In the genomic region with DNA sequence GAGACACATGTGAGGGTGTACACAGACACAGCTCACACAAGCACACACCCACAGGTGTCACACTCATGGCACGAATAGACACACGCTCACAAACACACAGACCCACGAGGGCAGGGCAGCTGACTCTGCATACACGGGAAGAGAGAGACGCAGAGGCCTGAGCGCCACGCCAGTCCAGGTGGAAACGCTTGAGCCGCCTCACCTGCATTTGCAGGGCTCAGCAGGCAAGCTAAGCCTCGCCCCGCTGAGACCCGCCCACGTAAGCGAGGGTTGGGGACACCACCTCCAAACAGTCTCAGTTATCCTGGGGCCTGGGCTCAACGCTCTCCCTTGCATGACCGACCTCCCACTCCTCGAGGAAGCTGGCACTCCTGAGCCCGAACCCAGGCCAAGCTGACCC, we compare ENCODE assay signal across 19 cellular contexts.
A peak's percentile ranks its signal among the peaks of the same experiment; 100 is the strongest.
DNase-seq lines count a peak whose midpoint lies in the region; ATAC-seq, FAIRE-seq and TF ChIP-seq lines count a peak whose summit lies in the region.
"Had no signal": no experiment of that assay in that cellular context is flagged by ENCODE, and none has a peak within 500 bp of the region (broad histone marks: within the 10 kb centered on the region; RNA-seq: fewer than 3 reads in every experiment).

No MANE protein-coding gene starts in this region.

- peaks cover 23% of the 10 kb centered on the region for H3K4me1 ChIP-seq in keratinocyte (ENCODE audit: control insufficient read depth, extremely low read depth, insufficient read depth, low read length)
- H3K4me1 ChIP-seq in testis = peaks cover 34% of the 10 kb centered on the region
- H3K4me1 ChIP-seq in OCI-LY7 (ENCODE audit: insufficient read depth, low read length, poor library complexity, severe bottlenecking) = peaks cover 23% of the 10 kb centered on the region
- H3K4me1 ChIP-seq: BE2C had no signal

- no peak overlapping the region for H3K9ac ChIP-seq in keratinocyte (ENCODE audit: control insufficient read depth, extremely low read depth, insufficient read depth, low read length)

- H3K9me1 ChIP-seq in keratinocyte (ENCODE audit: control insufficient read depth, extremely low read depth, insufficient read depth, low read length) = no peaks in the 10 kb centered on the region

- peaks cover 5% of the 10 kb centered on the region for H3K36me3 Mint-ChIP-seq in activated CD4-positive, alpha-beta T cell treated with anti-CD3 and anti-CD28 coated beads, Interleukin-2, amount 10 ng/mL, durations not matched to agents 7 days and 5 days (ENCODE audit: low read depth)

- FAIRE-seq in keratinocyte (lab: Jason Lieb, UNC) = no peak
- FAIRE-seq in RCC 7860 (lab: Jason Lieb, UNC) = no peak
- FAIRE-seq: A204.1, K562, TTC549, urothelium cell line had no signal

- H3K4me1 Mint-ChIP-seq in activated CD4-positive, alpha-beta T cell treated with anti-CD3 and anti-CD28 coated beads, Interleukin-2, amount 10 ng/mL, durations not matched to agents 7 days and 5 days = peaks cover 31% of the 10 kb centered on the region

- H3K27ac ChIP-seq in VCaP (peak overlapping the region; percentile 79), keratinocyte (ENCODE audit: control insufficient read depth, insufficient read depth, low read length) (no peak overlapping the region), testis (no peak overlapping the region), OCI-LY7 (ENCODE audit: low read depth, low read length, poor library complexity, severe bottlenecking) (no peak overlapping the region)

- H3K79me2 ChIP-seq in keratinocyte (ENCODE audit: control insufficient read depth, insufficient read depth, low read length) = no peaks in the 10 kb centered on the region
- H3K79me2 ChIP-seq in OCI-LY7 (ENCODE audit: insufficient read depth, low read depth, low read length) = no peaks in the 10 kb centered on the region

- H3K4me3 ChIP-seq in keratinocyte (ENCODE audit: control insufficient read depth in 2 of 3, extremely low read depth in 1 of 3, insufficient read depth in 2 of 3, low read depth in 1 of 3, low read length in 3 of 3) (no peak overlapping the region), testis (no peak overlapping the region), OCI-LY7 (ENCODE audit: low read depth, low read length, poor library complexity, severe bottlenecking) (no peak overlapping the region)
- H3K4me3 ChIP-seq: K562 had no signal

- POLR2A ChIA-PET in activated CD4-positive, alpha-beta T cell treated with anti-CD3 and anti-CD28 coated beads, Interleukin-2, amount 10 ng/mL, durations not matched to agents 7 days and 5 days (lab: Charles Lee) = no interaction called here
- POLR2A ChIA-PET in OCI-LY7 (lab: Charles Lee) = no interaction called here

- H2AFZ ChIP-seq in keratinocyte (ENCODE audit: control insufficient read depth, low read length) (no peak overlapping the region), OCI-LY7 (ENCODE audit: low read length) (no peak overlapping the region)

- H3K4me3 Mint-ChIP-seq in activated CD4-positive, alpha-beta T cell treated with anti-CD3 and anti-CD28 coated beads, Interleukin-2, amount 10 ng/mL, durations not matched to agents 7 days and 5 days = no peak overlapping the region
- H3K4me3 Mint-ChIP-seq: activated CD4-positive, alpha-beta T cell treated with anti-CD3 and anti-CD28 coated beads for 36 hours; activated CD8-positive, alpha-beta memory T cell treated with anti-CD3 and anti-CD28 coated beads, Interleukin-2, amount 10 ng/mL, durations not matched to agents 7 days and 5 days; activated naive CD8-positive, alpha-beta T cell treated with anti-CD3 and anti-CD28 coated beads, Interleukin-2, amount 50 U/mL, for 24 hours had no signal

- H3K36me3 ChIP-seq in keratinocyte (ENCODE audit: control insufficient read depth in 2 of 2, extremely low read depth in 1 of 2, insufficient read depth in 2 of 2, low read length in 2 of 2) (no peaks in the 10 kb centered on the region), testis (ENCODE audit: low read depth, missing control alignments) (no peaks in the 10 kb centered on the region), OCI-LY7 (ENCODE audit: insufficient read depth, low read length) (no peaks in the 10 kb centered on the region; the same call in 1 of the 2 replicates)
- H3K36me3 ChIP-seq: BE2C had no signal

- H4K20me1 ChIP-seq in keratinocyte (ENCODE audit: control insufficient read depth, extremely low read depth, insufficient read depth, low read length) (no peaks in the 10 kb centered on the region), OCI-LY7 (ENCODE audit: insufficient read depth, low read length) (no peaks in the 10 kb centered on the region)

- peaks cover 45% of the 10 kb centered on the region for H3K27me3 ChIP-seq in keratinocyte (ENCODE audit: control insufficient read depth, extremely low read depth, insufficient read depth, low read length)
- no peaks in the 10 kb centered on the region for H3K27me3 ChIP-seq in testis

- H3K9me3 Mint-ChIP-seq in activated CD4-positive, alpha-beta T cell treated with anti-CD3 and anti-CD28 coated beads, Interleukin-2, amount 10 ng/mL, durations not matched to agents 7 days and 5 days = peaks cover 12% of the 10 kb centered on the region
- H3K9me3 Mint-ChIP-seq: activated naive CD8-positive, alpha-beta T cell treated with anti-CD3 and anti-CD28 coated beads, Interleukin-2, amount 50 U/mL, for 24 hours had no signal

- peaks cover 5% of the 10 kb centered on the region for H3K27me3 Mint-ChIP-seq in activated CD4-positive, alpha-beta T cell treated with anti-CD3 and anti-CD28 coated beads, Interleukin-2, amount 10 ng/mL, durations not matched to agents 7 days and 5 days

- 84 to 93% methylated on average over 4 to 18 of the region's 18 CpGs for WGBS in testis, 2 donors

- H3K4me2 ChIP-seq in keratinocyte (ENCODE audit: control insufficient read depth, extremely low read depth, insufficient read depth, low read depth, low read length) = peak overlapping the region; percentile 70
- H3K4me2 ChIP-seq in OCI-LY7 (ENCODE audit: low read length) = no peak overlapping the region

- BruUV-seq in OCI-LY7 (replicated peaks; lab: Mats Ljungman, UMichigan) = no TSS peak

- no peak for ATAC-seq in GM19023 (IDR thresholded peaks at IDR 0.05; ENCODE audit: unreplicated experiment)
- ATAC-seq: activated CD4-positive, alpha-beta T cell treated with anti-CD3 and anti-CD28 coated beads for 36 hours; activated CD8-positive, alpha-beta memory T cell treated with anti-CD3 and anti-CD28 coated beads, Interleukin-2, amount 10 ng/mL, durations not matched to agents 7 days and 5 days; activated naive CD8-positive, alpha-beta T cell treated with anti-CD3 and anti-CD28 coated beads, Interleukin-2, amount 50 U/mL, for 24 hours; K562 had no signal

- H3K9me2 ChIP-seq in OCI-LY7 (ENCODE audit: insufficient read depth, low read length) = no peaks in the 10 kb centered on the region

- dilution Hi-C loops in keratinocyte (cut with MboI; ENCODE audit: extremely low pct_ligation_motif_present, low sequenced_read_pairs) = no loop called here

- no peak for DNase-seq in activated CD4-positive, alpha-beta T cell treated with anti-CD3 and anti-CD28 coated beads, Interleukin-2, amount 10 ng/mL, durations not matched to agents 7 days and 5 days
- no peak for DNase-seq in activated CD4-positive, alpha-beta T cell treated with anti-CD3 and anti-CD28 coated beads, Interleukin-2, amount 50 U/mL, for 4 hours
- DNase-seq in keratinocyte (ENCODE audit: low read depth, low spot score) (no peak), testis (peak; percentile 20), OCI-LY7 (ENCODE audit: low spot score) (no peak), RCC 7860 (ENCODE audit: low spot score) (no peak)
- DNase-seq: activated CD4-positive, alpha-beta T cell treated with anti-CD3 and anti-CD28 coated beads for 36 hours; activated CD8-positive, alpha-beta memory T cell treated with anti-CD3 and anti-CD28 coated beads, Interleukin-2, amount 10 ng/mL, durations not matched to agents 7 days and 5 days; activated naive CD8-positive, alpha-beta T cell treated with anti-CD3 and anti-CD28 coated beads, Interleukin-2, amount 50 U/mL, for 24 hours; BE2C; NK-92 treated with Interleukin-12 subunit alpha and Interleukin-12 subunit beta, amount 100 ng/mL, for 24 hours; retina; stimulated activated CD4-positive, alpha-beta T cell treated with anti-CD3 and anti-CD28 coated beads, Interleukin-12 subunit alpha, Interleukin-12 subunit beta, amount 100 ng/mL, for 4 hours had no signal

- TF ChIP-seq POLR2A in testis (IDR thresholded peaks at IDR 0.05) = no peak

- intact Hi-C loops in testis (cut with DNase I; ENCODE audit: low total_unique reads) (no loop called here), OCI-LY7 (cut with micrococcal nuclease; ENCODE audit: unreplicated experiment) (no loop called here)

- peak overlapping the region; percentile 27 for H3K27ac Mint-ChIP-seq in activated CD4-positive, alpha-beta T cell treated with anti-CD3 and anti-CD28 coated beads, Interleukin-2, amount 10 ng/mL, durations not matched to agents 7 days and 5 days
- H3K27ac Mint-ChIP-seq: activated CD4-positive, alpha-beta T cell treated with anti-CD3 and anti-CD28 coated beads for 36 hours; activated CD8-positive, alpha-beta memory T cell treated with anti-CD3 and anti-CD28 coated beads, Interleukin-2, amount 10 ng/mL, durations not matched to agents 7 days and 5 days had no signal

- CTCF ChIA-PET in activated CD4-positive, alpha-beta T cell treated with anti-CD3 and anti-CD28 coated beads, Interleukin-2, amount 10 ng/mL, durations not matched to agents 7 days and 5 days (lab: Charles Lee) = interaction anchor here (0.8 to 1.5 kb wide), 3 partner anchors 10 to 562 kb away, joined by 3 read pairs; no protein-coding TSS in a partner anchor
- CTCF ChIA-PET in OCI-LY7 (lab: Charles Lee; ENCODE audit: unreplicated experiment) = no interaction called here

- H3K9me3 ChIP-seq in keratinocyte (ENCODE audit: control insufficient read depth, low read depth, low read length) (no peaks in the 10 kb centered on the region), testis (no peaks in the 10 kb centered on the region), OCI-LY7 (ENCODE audit: low read length) (peaks cover 3% of the 10 kb centered on the region; the same call in 1 of the 2 replicates)
- H3K9me3 ChIP-seq: BE2C had no signal

- no peak for TF ChIP-seq CTCF in VCaP (conservative IDR thresholded peaks at IDR 0.05)
- no peak for TF ChIP-seq CTCF in keratinocyte (optimal IDR thresholded peaks at IDR 0.05 in 1 of 3, IDR thresholded peaks at IDR 0.05 in 1 of 3, conservative IDR thresholded peaks at IDR 0.05 in 1 of 3; ENCODE audit: extremely low read depth in 1 of 3, insufficient read depth in 2 of 3, low read length in 3 of 3)
- no peak for TF ChIP-seq CTCF in testis (IDR thresholded peaks at IDR 0.05)
- TF ChIP-seq CTCF in OCI-LY7 (conservative IDR thresholded peaks at IDR 0.05; ENCODE audit: low read length) = no peak
